ENCODE assay signal across 10 cellular contexts in genomic region chr10:124737708-124738107, GRCh38. TPM values are rescaled to one million over a fixed set of nuclear protein-coding genes. Genes with fewer than 3 reads are reported as not detected.
DNase-seq lines count a peak whose midpoint lies in the region; FAIRE-seq and TF ChIP-seq lines count a peak whose summit lies in the region.
"Had no signal": no experiment of that assay in that cellular context is flagged by ENCODE, and none has a peak within 500 bp of the region (broad histone marks: within the 10 kb centered on the region; RNA-seq: fewer than 3 reads in every experiment).

No MANE protein-coding gene starts in this region.

- no peak overlapping the region for H3K9ac ChIP-seq in Loucy (ENCODE audit: low read depth, low read length, poor library complexity, severe bottlenecking)

- TF ChIP-seq CTCF in Loucy (conservative IDR thresholded peaks at IDR 0.05; ENCODE audit: low read length) (no peak), mesothelial cell of epicardium (IDR thresholded peaks at IDR 0.05; ENCODE audit: unreplicated experiment) (no peak), D721Med (IDR thresholded peaks at IDR 0.05; ENCODE audit: insufficient read depth, missing control alignments) (no peak)

- H3K9me3 Mint-ChIP-seq in mesothelial cell of epicardium, result no peaks in the 10 kb centered on the region

- peak overlapping the region; percentile 99 for H3K4me2 ChIP-seq in Loucy (ENCODE audit: low read depth, low read length, poor library complexity, severe bottlenecking)

- peaks cover 86% of the 10 kb centered on the region for H3K4me1 Mint-ChIP-seq in mesothelial cell of epicardium

- no peaks in the 10 kb centered on the region for H3K27me3 ChIP-seq in Loucy (ENCODE audit: insufficient read depth, low read length, poor library complexity, severe bottlenecking)

- no peaks in the 10 kb centered on the region for H3K9me2 ChIP-seq in Loucy (replicated peaks; ENCODE audit: low read depth, low read length)

- H4K20me1 ChIP-seq in Loucy (ENCODE audit: insufficient read depth, low read length, poor library complexity, severe bottlenecking), result peaks cover 89% of the 10 kb centered on the region

- H3K4me3 Mint-ChIP-seq in mesothelial cell of epicardium, result no peak overlapping the region

- no peaks in the 10 kb centered on the region for H3K9me3 ChIP-seq in Loucy (ENCODE audit: insufficient read depth, low read depth, low read length)

- H3K27me3 Mint-ChIP-seq in mesothelial cell of epicardium (ENCODE audit: low read depth), result no peaks in the 10 kb centered on the region

- no peak overlapping the region for H3K4me3 ChIP-seq in Loucy (ENCODE audit: low read length, poor library complexity, severe bottlenecking)

- DNase-seq in mesothelial cell of epicardium (ENCODE audit: low spot score in 2 of 2, unreplicated experiment in 2 of 2) (no peak), substantia nigra (lab: John Stamatoyannopoulos, UW) (no peak), NCI-H2196 treated with DMSO at 0.1 percent for 48 hours (lab: John Stamatoyannopoulos, UW; ENCODE audit: unreplicated experiment) (no peak), D721Med (ENCODE audit: insufficient read length, low spot score) (no peak), NOMO-1 treated with DMSO at 0.1 percent for 48 hours (lab: John Stamatoyannopoulos, UW; ENCODE audit: unreplicated experiment) (no peak)
- DNase-seq: amygdala, NCI-H2081 treated with DMSO at 0.1 percent for 48 hours had no signal

- no peak overlapping the region for H2AFZ ChIP-seq in Loucy (ENCODE audit: low read length)

- no peaks in the 10 kb centered on the region for H3F3A ChIP-seq in Loucy (ENCODE audit: low read depth)

- H3K27ac ChIP-seq in angular gyrus (ENCODE audit: low read depth, low read length) (peak overlapping the region; percentile 42), substantia nigra (ENCODE audit: low read depth, low read length, poor library complexity, severe bottlenecking) (peak overlapping the region; percentile 96)

- peak overlapping the region; percentile 36 for H3K27ac Mint-ChIP-seq in mesothelial cell of epicardium

- H3K4me1 ChIP-seq in Loucy (ENCODE audit: insufficient read depth, low read length, poor library complexity, severe bottlenecking), result peaks cover 65% of the 10 kb centered on the region

- H3K36me3 ChIP-seq in Loucy (ENCODE audit: insufficient read depth, low read length), result peaks cover 2% of the 10 kb centered on the region; the same call in 1 of the 2 replicates

- H3K79me2 ChIP-seq in Loucy (ENCODE audit: insufficient read depth, low read length), result peaks cover 99% of the 10 kb centered on the region

- no peaks in the 10 kb centered on the region for H3K36me3 Mint-ChIP-seq in mesothelial cell of epicardium

- FAIRE-seq in D721Med (lab: Jason Lieb, UNC), result no peak
- FAIRE-seq: TTC549 had no signal

RNA-seq across cellular contexts. Expression of gene FAM53B, which starts 6.5 kb away (rescaled TPM):
- 40.7 to 43.0 TPM (median 42.0 TPM) in 3 replicates for total RNA-seq in mesothelial cell of epicardium

RNA-seq across cellular contexts. Expression of gene EEF1AKMT2, which starts 54.0 kb away (rescaled TPM):
- 20.9 to 24.2 TPM (median 23.0 TPM) in 3 replicates for total RNA-seq in mesothelial cell of epicardium
